In the genomic region with DNA sequence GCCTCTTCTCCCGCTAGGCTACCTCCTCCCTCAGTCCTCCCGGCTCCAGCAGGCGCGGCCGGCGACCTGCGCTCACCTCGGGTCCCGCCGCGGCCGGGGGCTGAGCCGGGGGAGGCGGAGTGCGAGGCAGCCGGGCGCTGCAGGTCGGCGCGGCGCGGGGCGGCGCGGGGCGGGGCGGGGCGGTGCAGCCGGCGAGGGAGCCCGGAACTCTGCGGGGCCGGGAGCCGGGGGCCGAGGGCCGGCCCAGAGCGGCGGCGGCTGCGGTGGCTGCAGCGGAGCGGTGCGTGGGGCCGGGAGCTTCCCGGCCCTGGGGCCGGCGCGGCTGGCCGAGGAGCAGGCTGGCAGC, we compare ENCODE assay signal across 8 cellular contexts. TPM values are rescaled to one million over a fixed set of nuclear protein-coding genes. Genes with fewer than 3 reads are reported as not detected.
DNase-seq lines count a peak whose midpoint lies in the region; ATAC-seq, FAIRE-seq and TF ChIP-seq lines count a peak whose summit lies in the region.

No MANE protein-coding gene starts in this region.

- no peak for TF ChIP-seq CTCF in RWPE2 (IDR thresholded peaks at IDR 0.05; ENCODE audit: poor library complexity, severe bottlenecking)
- TF ChIP-seq CTCF in GM12878 (IDR thresholded peaks at IDR 0.05 in 2 of 3, conservative IDR thresholded peaks at IDR 0.05 in 1 of 3; ENCODE audit: control insufficient read depth in 2 of 3, extremely low read depth in 1 of 3, insufficient read depth in 1 of 3, low read depth in 3 of 3, low read length in 3 of 3), result no peak
- no peak for TF ChIP-seq CTCF in kidney (IDR thresholded peaks at IDR 0.05; ENCODE audit: borderline replicate concordance, extremely low read depth, insufficient read depth)

- RAD21 ChIA-PET in GM12878 (lab: Charles Lee; ENCODE audit: unreplicated experiment), result no interaction called here

- H3K27ac ChIP-seq in RWPE2 (ENCODE audit: poor library complexity, severe bottlenecking) (peak overlapping the region; percentile 82), GM12878 (ENCODE audit: control insufficient read depth, insufficient read depth) (no peak overlapping the region), kidney (ENCODE audit: low read depth in 2 of 2, low read length in 2 of 2) (peak overlapping the region; percentile 87 to 94)

- H3K9ac ChIP-seq in GM12878 (ENCODE audit: control insufficient read depth, insufficient read depth, low read length) (no peak overlapping the region), kidney (ENCODE audit: low read length in 2 of 2) (peak overlapping the region in 1 of 2 donors; percentile 88)

- H3K4me1 ChIP-seq in RWPE2 (ENCODE audit: insufficient read depth, poor library complexity, severe bottlenecking), result peaks cover 27% of the 10 kb centered on the region
- no peaks in the 10 kb centered on the region for H3K4me1 ChIP-seq in GM12878 (ENCODE audit: control insufficient read depth, insufficient read depth, low read length)
- H3K4me1 ChIP-seq in kidney (ENCODE audit: control insufficient read depth in 1 of 2, insufficient read depth in 1 of 2, low read depth in 1 of 2, low read length in 2 of 2), result peaks cover 12 to 24% of the 10 kb centered on the region in 2 donors

- TF ChIP-seq RAD21 in GM12878 (IDR thresholded peaks at IDR 0.05; ENCODE audit: insufficient read depth, low read depth, low read length), result no peak

- TF ChIP-seq EP300 in GM12878 (IDR thresholded peaks at IDR 0.05; ENCODE audit: borderline replicate concordance in 1 of 2, control insufficient read depth in 1 of 2, low read depth in 2 of 2, low read length in 2 of 2), result no peak

- POLR2A ChIA-PET in GM12878 (lab: Charles Lee), result no interaction called here

- H3K36me3 ChIP-seq in RWPE2 (ENCODE audit: low read depth) (peaks cover 6% of the 10 kb centered on the region; the same call in 1 of the 2 replicates), GM12878 (ENCODE audit: control insufficient read depth in 2 of 2, insufficient read depth in 2 of 2, low read length in 1 of 2) (no peaks in the 10 kb centered on the region), kidney (ENCODE audit: control insufficient read depth in 1 of 2, insufficient read depth in 2 of 2, low read length in 2 of 2) (no peaks in the 10 kb centered on the region)

- CTCF ChIA-PET in GM12878 (lab: Yijun Ruan, JAX), result interaction anchor here (0.7 kb wide), 1 partner anchor 723 kb away, joined by 3 read pairs; no protein-coding TSS in a partner anchor

- no peaks in the 10 kb centered on the region for H3K79me2 ChIP-seq in GM12878 (ENCODE audit: control insufficient read depth, insufficient read depth, low read length)

- H3K27me3 ChIP-seq in RWPE2 (ENCODE audit: insufficient read depth, poor library complexity, severe bottlenecking) (no peaks in the 10 kb centered on the region), GM12878 (replicated peaks in 1 of 2; ENCODE audit: control insufficient read depth in 2 of 2, insufficient read depth in 2 of 2, low read length in 1 of 2) (peaks cover 2 to 12% of the 10 kb centered on the region in 2 experiments; a peak in 3 of 4 replicates)

- ATAC-seq in HG02885 (IDR thresholded peaks at IDR 0.05; ENCODE audit: poor library complexity, unreplicated experiment) (peak; percentile 49), RWPE2 (ENCODE audit: low read depth) (peak; percentile 44), GM12878 (peak; percentile 54; the same call in 2 of the 3 replicates)

- DNase-seq in NCI-H345 (lab: John Stamatoyannopoulos, UW) (peak; percentile 53), NCI-H345 treated with DMSO at 0.1 percent for 48 hours (lab: John Stamatoyannopoulos, UW; ENCODE audit: unreplicated experiment) (no peak), RWPE2 (ENCODE audit: low spot score) (no peak), GM12878 (ENCODE audit: low read depth, low spot score) (no peak), kidney (peak; percentile 84), AG20443 (ENCODE audit: low spot score) (no peak)
- DNase-seq in stimulated activated CD8-positive, alpha-beta memory T cell treated with anti-CD3 and anti-CD28 coated beads, Interleukin-12 subunit alpha, Interleukin-12 subunit beta, amount 100 ng/mL, for 24 hours (ENCODE audit: extremely low read depth), result peak; percentile 10

- H4K20me1 ChIP-seq in GM12878 (ENCODE audit: control insufficient read depth, insufficient read depth), result no peaks in the 10 kb centered on the region

- in situ Hi-C loops in GM12878 (cut with MboI), result no loop called here

- intact Hi-C loops in GM12878 (cut with micrococcal nuclease; ENCODE audit: unreplicated experiment) (loop anchor here (10.0 kb wide), 1 partner anchor 571 kb away; no protein-coding TSS in a partner anchor), kidney (cut with DNase I) (no loop called here)

- SMC1A ChIA-PET in GM12878 (lab: Charles Lee; ENCODE audit: uncharacterized antibody, unreplicated experiment), result no interaction called here

- H3K4me3 ChIP-seq in RWPE2 (ENCODE audit: severe bottlenecking) (peak overlapping the region; percentile 98), GM12878 (peak overlapping the region; percentile 76; the same call in 1 of the 2 replicates), kidney (ENCODE audit: low read length in 2 of 2) (peak overlapping the region; percentile 89 to 90)

- no peak for TF ChIP-seq POLR2A in GM12878 (IDR thresholded peaks at IDR 0.05; ENCODE audit: low read depth, low read length)

- FAIRE-seq in GM12878 (lab: Jason Lieb, UNC), result no peak
- FAIRE-seq in kidney (lab: Jason Lieb, UNC), result no peak

- no peaks in the 10 kb centered on the region for H3K9me3 ChIP-seq in RWPE2 (ENCODE audit: severe bottlenecking)
- H3K9me3 ChIP-seq in GM12878 (replicated peaks; ENCODE audit: control insufficient read depth, insufficient read depth, low read length), result no peaks in the 10 kb centered on the region
- H3K9me3 ChIP-seq in kidney (ENCODE audit: control insufficient read depth in 1 of 2, low read length in 2 of 2), result no peaks in the 10 kb centered on the region

- WGBS in GM12878 (ENCODE audit: insufficient coverage, insufficient replicate concordance, low lambda C conversion rate, missing lambda C conversion rate), result no CpG with 5 or more reads among the region's 49 CpGs

- H3K4me2 ChIP-seq in GM12878 (ENCODE audit: control insufficient read depth, insufficient read depth), result peak overlapping the region; percentile 83

- H2AFZ ChIP-seq in GM12878 (ENCODE audit: control insufficient read depth, low read depth, low read length), result no peak overlapping the region

- BruUV-seq in GM12878 (replicated peaks; lab: Mats Ljungman, UMichigan), result no TSS peak

TF ChIP-seq in GM12878, 131 proteins besides CTCF, POLR2A, EP300 and RAD21 (continues in another document):
- TF ChIP-seq TCF3 (IDR thresholded peaks at IDR 0.05; ENCODE audit: borderline replicate concordance, insufficient read depth, low read depth, low read length) (no peak), CHD4 (IDR thresholded peaks at IDR 0.05) (no peak), MEF2B (IDR thresholded peaks at IDR 0.05; ENCODE audit: partially characterized antibody, poor library complexity, severe bottlenecking) (no peak), SP1 (IDR thresholded peaks at IDR 0.05; ENCODE audit: low read depth, low read length) (no peak)
- TF ChIP-seq, protein P1, sequence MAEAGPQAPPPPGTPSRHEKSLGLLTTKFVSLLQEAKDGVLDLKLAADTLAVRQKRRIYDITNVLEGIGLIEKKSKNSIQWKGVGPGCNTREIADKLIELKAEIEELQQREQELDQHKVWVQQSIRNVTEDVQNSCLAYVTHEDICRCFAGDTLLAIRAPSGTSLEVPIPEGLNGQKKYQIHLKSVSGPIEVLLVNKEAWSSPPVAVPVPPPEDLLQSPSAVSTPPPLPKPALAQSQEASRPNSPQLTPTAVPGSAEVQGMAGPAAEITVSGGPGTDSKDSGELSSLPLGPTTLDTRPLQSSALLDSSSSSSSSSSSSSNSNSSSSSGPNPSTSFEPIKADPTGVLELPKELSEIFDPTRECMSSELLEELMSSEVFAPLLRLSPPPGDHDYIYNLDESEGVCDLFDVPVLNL (IDR thresholded peaks at IDR 0.05; ENCODE audit: low read depth, low read length), result no peak

RNA-seq across cellular contexts. Expression of gene ACVR1, which starts 0.4 kb away (rescaled TPM):
- total RNA-seq in GM12878 (2013; cell fraction: nucleolus; rRNA removed), result 0.13 and 0.22 TPM in 2 replicates
- total RNA-seq in GM12878 (2014; rRNA removed) (0.06 TPM in 1 of 2 replicates, not detected in the other), GM12878 (2014; rRNA removed; fragmentation: Illumina TruSeq; extraction: Trizol) (0.05 TPM in 1 of 2 replicates, not detected in the other), GM12878 (2021) (0.13 and 0.16 TPM in 2 replicates), kidney (38.3 TPM)
- 0.13 TPM for polyA plus RNA-seq in GM12878 (2011; ENCODE audit: low read depth)
- polyA plus RNA-seq in GM12878 (2011; rRNA removed) (0.07 and 0.09 TPM in 2 replicates), GM12878 (2014; fragmentation: Illumina TruSeq; extraction: Trizol) (0.21 and 0.62 TPM in 2 replicates), GM12878 (2014; fragmentation: Nextera tagmentation; extraction: Ambion mirVana) (not detected), GM12878 (2014; rRNA removed) (not detected in 2 replicates), GM12878 (2016; fragmentation: Nextera tagmentation; extraction: Ambion mirVana) (under 1 TPM; 0.15 to 0.24 TPM), kidney (ENCODE audit: insufficient read depth, low read depth, low replicate concordance) (16.3 TPM)
- 0.09 and 0.23 TPM in 2 replicates for polyA plus RNA-seq in GM12878 (2011; cell fraction: cytosol; rRNA removed)
- 0.07 and 0.12 TPM in 2 replicates for polyA plus RNA-seq in GM12878 (2011; cell fraction: nucleus; rRNA removed)
- 0.08 and 0.15 TPM in 2 replicates for polyA plus RNA-seq in GM12878 (2012)
- 0.31 and 1.0 TPM in 2 replicates for polyA minus RNA-seq in GM12878 (2011; rRNA and poly(A)+ RNA removed)
- not detected in 2 replicates for polyA minus RNA-seq in GM12878 (2011; cell fraction: cytosol; rRNA and poly(A)+ RNA removed)
- 0.19 TPM in 1 of 2 replicates, not detected in the other for polyA minus RNA-seq in GM12878 (2011; cell fraction: nucleus; rRNA and poly(A)+ RNA removed)

Comparison
In these comparisons a context has a peak if more than half of its experiments do, and no peak if none do; other contexts are left out.
1. DNase-seq: peak in NCI-H345 (single experiment), kidney (single experiment) and stimulated activated CD8-positive, alpha-beta memory T cell treated with anti-CD3 and anti-CD28 coated beads, Interleukin-12 subunit alpha, Interleukin-12 subunit beta, amount 100 ng/mL, for 24 hours (single experiment); none in NCI-H345 treated with DMSO at 0.1 percent for 48 hours (single experiment), RWPE2 (single experiment), GM12878 (single experiment) and AG20443 (single experiment).
2. RNA of gene ACVR1, which starts 0.4 kb away (total RNA-seq): 38.3 TPM in kidney (single experiment); 0.05 to 0.22 TPM in GM12878; every median in the first group is over 10 times any median in the second.
3. Peak in every context shown above with its lines, with median percentiles within 50 percentile points of each other: ATAC-seq and H3K4me3 ChIP-seq.